Comparison of ENCODE assay signal across 22 cellular contexts in genomic region chr5:35087971-35088370, GRCh38. TPM values are rescaled to one million over a fixed set of nuclear protein-coding genes. Genes with fewer than 3 reads are reported as not detected.
DNase-seq lines count a peak whose midpoint lies in the region; ATAC-seq and TF ChIP-seq lines count a peak whose summit lies in the region.
"Had no signal": no experiment of that assay in that cellular context is flagged by ENCODE, and none has a peak within 500 bp of the region (broad histone marks: within the 10 kb centered on the region; RNA-seq: fewer than 3 reads in every experiment).

No MANE protein-coding gene starts in this region.

- no peak overlapping the region for H3K4me2 ChIP-seq in fibroblast of lung (ENCODE audit: extremely low read depth, insufficient read depth, low read length)
- H3K4me2 ChIP-seq: BLaER1 had no signal

- CTCF ChIA-PET in RWPE1 (lab: Yijun Ruan, JAX) = interaction anchor here (0.8 to 1.8 kb wide), 2 partner anchors 85 to 126 kb away, joined by 3 to 6 read pairs; no protein-coding TSS in a partner anchor
- CTCF ChIA-PET in activated CD8-positive, alpha-beta memory T cell treated with anti-CD3 and anti-CD28 coated beads, Interleukin-2, amount 10 ng/mL, durations not matched to agents 7 days and 5 days (lab: Charles Lee) = no interaction called here

- no peak overlapping the region for H3K27ac ChIP-seq in RWPE1
- no peak overlapping the region for H3K27ac ChIP-seq in fibroblast of lung (ENCODE audit: insufficient read depth, low read length)
- H3K27ac ChIP-seq: BLaER1, esophagus muscularis mucosa, lower lobe of right lung, VCaP had no signal

- peaks cover 4% of the 10 kb centered on the region for H3K4me1 Mint-ChIP-seq in activated T-cell treated with anti-CD3 and anti-CD28 coated beads, Interleukin-2, amount 50 U/mL, for 72 hours (ENCODE audit: low read depth)
- no peaks in the 10 kb centered on the region for H3K4me1 Mint-ChIP-seq in T-helper 2 cell treated with Interferon-gamma antibody and Interleukin-4, amounts not matched to agents 5 μg/mL and 100 μg/mL, for 36 hours (ENCODE audit: low read depth)
- H3K4me1 Mint-ChIP-seq in activated CD8-positive, alpha-beta memory T cell treated with anti-CD3 and anti-CD28 coated beads, Interleukin-2, amount 10 ng/mL, durations not matched to agents 7 days and 5 days = no peaks in the 10 kb centered on the region
- H3K4me1 Mint-ChIP-seq: naive B cell had no signal

- peak; percentile 39 for DNase-seq in ELR (ENCODE audit: low read depth)
- peak; percentile 11 for DNase-seq in RWPE1 (ENCODE audit: low spot score)
- peak; percentile 17 to 62 for DNase-seq in fibroblast of lung (ENCODE audit: low read depth in 2 of 2)
- no peak for DNase-seq in omental fat pad (ENCODE audit: low spot score)
- no peak for DNase-seq in UCSD-AML1 (lab: John Stamatoyannopoulos, UW; ENCODE audit: unreplicated experiment)
- no peak for DNase-seq in activated T-cell treated with anti-CD3 and anti-CD28 coated beads, Interleukin-2, amount 50 U/mL, for 72 hours
- DNase-seq in T-helper 2 cell treated with Interferon-gamma antibody and Interleukin-4, amounts not matched to agents 5 μg/mL and 100 μg/mL, for 36 hours (ENCODE audit: low spot score) = no peak
- DNase-seq in activated CD8-positive, alpha-beta memory T cell treated with anti-CD3 and anti-CD28 coated beads, Interleukin-2, amount 10 ng/mL, durations not matched to agents 7 days and 5 days = no peak
- DNase-seq: activated CD8-positive, alpha-beta memory T cell treated with anti-CD3 and anti-CD28 coated beads for 24 hours; activated effector memory CD4-positive, alpha-beta T cell treated with anti-CD3 and anti-CD28 coated beads, Interleukin-2, amount 50 U/mL, for 16 hours; aorta; lower lobe of right lung; naive B cell; NCI-H1048; NCI-H2171 treated with DMSO at 0.1 percent for 48 hours; stimulated activated CD4-positive, alpha-beta T cell treated with anti-CD3 and anti-CD28 coated beads, Interleukin-15, amount 100 ng/mL, for 24 hours; stimulated activated naive CD8-positive, alpha-beta T cell treated with anti-CD3 and anti-CD28 coated beads, Interleukin-15, amount 100 ng/mL, for 72 hours had no signal

- H3K4me3 ChIP-seq in fibroblast of lung (replicated peaks in 1 of 4; ENCODE audit: control extremely low read depth in 1 of 4, insufficient read depth in 1 of 4, low read depth in 3 of 4, low read length in 4 of 4) = no peak overlapping the region
- H3K4me3 ChIP-seq: BLaER1, esophagus muscularis mucosa, lower lobe of right lung had no signal

- no peak overlapping the region for H2AFZ ChIP-seq in fibroblast of lung (ENCODE audit: low read length)

- H3K36me3 Mint-ChIP-seq in activated T-cell treated with anti-CD3 and anti-CD28 coated beads, Interleukin-2, amount 50 U/mL, for 72 hours (ENCODE audit: insufficient read depth in 2 of 2) = no peaks in the 10 kb centered on the region
- no peaks in the 10 kb centered on the region for H3K36me3 Mint-ChIP-seq in T-helper 2 cell treated with Interferon-gamma antibody and Interleukin-4, amounts not matched to agents 5 μg/mL and 100 μg/mL, for 36 hours (ENCODE audit: low read depth)
- H3K36me3 Mint-ChIP-seq in activated CD8-positive, alpha-beta memory T cell treated with anti-CD3 and anti-CD28 coated beads, Interleukin-2, amount 10 ng/mL, durations not matched to agents 7 days and 5 days = no peaks in the 10 kb centered on the region
- H3K36me3 Mint-ChIP-seq: naive B cell had no signal

- H3K9me3 Mint-ChIP-seq in activated T-cell treated with anti-CD3 and anti-CD28 coated beads, Interleukin-2, amount 50 U/mL, for 72 hours = no peaks in the 10 kb centered on the region
- no peaks in the 10 kb centered on the region for H3K9me3 Mint-ChIP-seq in T-helper 2 cell treated with Interferon-gamma antibody and Interleukin-4, amounts not matched to agents 5 μg/mL and 100 μg/mL, for 36 hours
- no peaks in the 10 kb centered on the region for H3K9me3 Mint-ChIP-seq in activated CD8-positive, alpha-beta memory T cell treated with anti-CD3 and anti-CD28 coated beads, Interleukin-2, amount 10 ng/mL, durations not matched to agents 7 days and 5 days (ENCODE audit: low read depth)
- H3K9me3 Mint-ChIP-seq: naive B cell; stimulated activated naive CD8-positive, alpha-beta T cell treated with anti-CD3 and anti-CD28 coated beads, Interleukin-15, amount 100 ng/mL, for 72 hours had no signal

- no peaks in the 10 kb centered on the region for H3K9me3 ChIP-seq in fibroblast of lung (ENCODE audit: control insufficient read depth, insufficient read depth, low read depth, low read length)
- H3K9me3 ChIP-seq: BLaER1, esophagus muscularis mucosa, lower lobe of right lung had no signal

- peaks cover 8% of the 10 kb centered on the region for H3K27me3 ChIP-seq in fibroblast of lung (ENCODE audit: control insufficient read depth, insufficient read depth, low read length)
- H3K27me3 ChIP-seq: BLaER1, esophagus muscularis mucosa had no signal

- no peaks in the 10 kb centered on the region for H3K4me1 ChIP-seq in fibroblast of lung (ENCODE audit: control insufficient read depth, extremely low read depth, insufficient read depth, low read length)
- H3K4me1 ChIP-seq: lower lobe of right lung had no signal

- peak; percentile 58 for ATAC-seq in omental fat pad (ENCODE audit: low FRiP score)
- no peak for ATAC-seq in activated T-cell treated with anti-CD3 and anti-CD28 coated beads, Interleukin-2, amount 50 U/mL, for 72 hours (replicated peaks in 1 of 2)
- no peak for ATAC-seq in activated CD8-positive, alpha-beta memory T cell treated with anti-CD3 and anti-CD28 coated beads, Interleukin-2, amount 10 ng/mL, durations not matched to agents 7 days and 5 days
- ATAC-seq: lower lobe of right lung; stimulated activated naive CD8-positive, alpha-beta T cell treated with anti-CD3 and anti-CD28 coated beads, Interleukin-15, amount 100 ng/mL, for 72 hours had no signal

- H3K9ac ChIP-seq in fibroblast of lung (ENCODE audit: insufficient read depth, low read length) = no peak overlapping the region
- H3K9ac ChIP-seq: BLaER1 had no signal

- no peaks in the 10 kb centered on the region for H3K79me2 ChIP-seq in fibroblast of lung (ENCODE audit: control insufficient read depth, insufficient read depth, low read length)

- TF ChIP-seq CTCF in RWPE1 (conservative IDR thresholded peaks at IDR 0.05; ENCODE audit: low read depth) = no peak
- TF ChIP-seq CTCF in fibroblast of lung (conservative IDR thresholded peaks at IDR 0.05 in 1 of 2, IDR thresholded peaks at IDR 0.05 in 1 of 2; ENCODE audit: low read depth in 1 of 2, low read length in 2 of 2) = no peak
- TF ChIP-seq CTCF in omental fat pad (IDR thresholded peaks at IDR 0.05) = no peak

- no peak overlapping the region for H3K27ac Mint-ChIP-seq in activated T-cell treated with anti-CD3 and anti-CD28 coated beads, Interleukin-2, amount 50 U/mL, for 72 hours
- no peak overlapping the region for H3K27ac Mint-ChIP-seq in T-helper 2 cell treated with Interferon-gamma antibody and Interleukin-4, amounts not matched to agents 5 μg/mL and 100 μg/mL, for 36 hours
- H3K27ac Mint-ChIP-seq in activated CD8-positive, alpha-beta memory T cell treated with anti-CD3 and anti-CD28 coated beads, Interleukin-2, amount 10 ng/mL, durations not matched to agents 7 days and 5 days = no peak overlapping the region
- H3K27ac Mint-ChIP-seq: naive B cell; stimulated activated naive CD8-positive, alpha-beta T cell treated with anti-CD3 and anti-CD28 coated beads, Interleukin-15, amount 100 ng/mL, for 72 hours had no signal

- no peaks in the 10 kb centered on the region for H3K36me3 ChIP-seq in fibroblast of lung (ENCODE audit: control insufficient read depth, insufficient read depth, low read length)
- H3K36me3 ChIP-seq: BLaER1, esophagus muscularis mucosa, lower lobe of right lung had no signal

- H3K27me3 Mint-ChIP-seq in activated T-cell treated with anti-CD3 and anti-CD28 coated beads, Interleukin-2, amount 50 U/mL, for 72 hours (ENCODE audit: low read depth) = peaks cover 21% of the 10 kb centered on the region
- no peaks in the 10 kb centered on the region for H3K27me3 Mint-ChIP-seq in T-helper 2 cell treated with Interferon-gamma antibody and Interleukin-4, amounts not matched to agents 5 μg/mL and 100 μg/mL, for 36 hours (ENCODE audit: low read depth)
- H3K27me3 Mint-ChIP-seq in activated CD8-positive, alpha-beta memory T cell treated with anti-CD3 and anti-CD28 coated beads, Interleukin-2, amount 10 ng/mL, durations not matched to agents 7 days and 5 days = peaks cover 20% of the 10 kb centered on the region
- H3K27me3 Mint-ChIP-seq: stimulated activated naive CD8-positive, alpha-beta T cell treated with anti-CD3 and anti-CD28 coated beads, Interleukin-15, amount 100 ng/mL, for 72 hours had no signal

- POLR2A ChIA-PET in RWPE1 (lab: Yijun Ruan, JAX; ENCODE audit: low non-redundant PET) = no interaction called here

- H3K4me3 Mint-ChIP-seq in activated T-cell treated with anti-CD3 and anti-CD28 coated beads, Interleukin-2, amount 50 U/mL, for 72 hours = no peak overlapping the region
- H3K4me3 Mint-ChIP-seq in T-helper 2 cell treated with Interferon-gamma antibody and Interleukin-4, amounts not matched to agents 5 μg/mL and 100 μg/mL, for 36 hours = no peak overlapping the region
- no peak overlapping the region for H3K4me3 Mint-ChIP-seq in activated CD8-positive, alpha-beta memory T cell treated with anti-CD3 and anti-CD28 coated beads, Interleukin-2, amount 10 ng/mL, durations not matched to agents 7 days and 5 days
- H3K4me3 Mint-ChIP-seq: naive B cell; stimulated activated naive CD8-positive, alpha-beta T cell treated with anti-CD3 and anti-CD28 coated beads, Interleukin-15, amount 100 ng/mL, for 72 hours had no signal

- H4K20me1 ChIP-seq in fibroblast of lung (ENCODE audit: control insufficient read depth, extremely low read depth, insufficient read depth, low read length) = no peaks in the 10 kb centered on the region
- H4K20me1 ChIP-seq: BLaER1 had no signal

RNA-seq across cellular contexts. Expression of gene AGXT2, which starts 40.2 kb away (rescaled TPM):
- total RNA-seq in fibroblast of lung (not detected in 2 replicates), omental fat pad (not detected)
- polyA plus RNA-seq in fibroblast of lung = not detected in 2 replicates
- not detected in 2 replicates for polyA plus RNA-seq in fibroblast of lung (2012)
- not detected in 2 replicates for polyA minus RNA-seq in fibroblast of lung (ENCODE audit: low replicate concordance)
- not detected for total RNA-seq in activated T-cell treated with anti-CD3 and anti-CD28 coated beads, Interleukin-2, amount 50 U/mL, for 72 hours
- total RNA-seq in activated CD8-positive, alpha-beta memory T cell treated with anti-CD3 and anti-CD28 coated beads, Interleukin-2, amount 10 ng/mL, durations not matched to agents 7 days and 5 days = not detected
- total RNA-seq: aorta, dermis microvascular lymphatic vessel endothelial cell, esophagus muscularis mucosa, lower lobe of right lung, RPMI7951 had no signal
- polyA plus RNA-seq: aorta had no signal

Comparison
In these comparisons a context has a peak if more than half of its experiments do, and no peak if none do; other contexts are left out.
1. DNase-seq: peak in ELR (single experiment), RWPE1 (single experiment) and fibroblast of lung (2 of 2); none in omental fat pad (single experiment), UCSD-AML1 (single experiment), activated T-cell treated with anti-CD3 and anti-CD28 coated beads, Interleukin-2, amount 50 U/mL, for 72 hours (0 of 2), T-helper 2 cell treated with Interferon-gamma antibody and Interleukin-4, amounts not matched to agents 5 μg/mL and 100 μg/mL, for 36 hours (single experiment) and activated CD8-positive, alpha-beta memory T cell treated with anti-CD3 and anti-CD28 coated beads, Interleukin-2, amount 10 ng/mL, durations not matched to agents 7 days and 5 days (single experiment).